16 cellular contexts compared by ENCODE assay signal in genomic region chr18:26479686-26480079, GRCh38.
DNase-seq lines count a peak whose midpoint lies in the region; TF ChIP-seq lines count a peak whose summit lies in the region.
"Had no signal": no experiment of that assay in that cellular context is flagged by ENCODE, and none has a peak within 500 bp of the region (broad histone marks: within the 10 kb centered on the region; RNA-seq: fewer than 3 reads in every experiment).

No MANE protein-coding gene starts in this region.

- H3K4me1 Mint-ChIP-seq in activated CD4-positive, alpha-beta memory T cell treated with anti-CD3 and anti-CD28 coated beads for 36 hours (ENCODE audit: low read depth): no peaks in the 10 kb centered on the region
- H3K4me1 Mint-ChIP-seq: natural killer cell had no signal

- peaks cover 6% of the 10 kb centered on the region for H3K36me3 ChIP-seq in suprapubic skin

- H3K27ac ChIP-seq in suprapubic skin: peak overlapping the region; percentile 14
- H3K27ac ChIP-seq: cardiac muscle cell had no signal

- no peaks in the 10 kb centered on the region for H3K36me3 Mint-ChIP-seq in activated CD4-positive, alpha-beta memory T cell treated with anti-CD3 and anti-CD28 coated beads for 36 hours
- H3K36me3 Mint-ChIP-seq: natural killer cell had no signal

- H3K27me3 Mint-ChIP-seq in activated CD4-positive, alpha-beta memory T cell treated with anti-CD3 and anti-CD28 coated beads for 36 hours: no peaks in the 10 kb centered on the region
- H3K27me3 Mint-ChIP-seq: CD4-positive, alpha-beta T cell had no signal

- H3K27me3 ChIP-seq in suprapubic skin: no peaks in the 10 kb centered on the region
- H3K27me3 ChIP-seq: cardiac muscle cell had no signal

- no peak overlapping the region for H3K4me3 ChIP-seq in suprapubic skin
- H3K4me3 ChIP-seq: cardiac muscle cell had no signal

- intact Hi-C loops in activated CD4-positive, alpha-beta memory T cell treated with anti-CD3 and anti-CD28 coated beads for 36 hours (cut with micrococcal nuclease): no loop called here

- H3K4me3 Mint-ChIP-seq in activated CD4-positive, alpha-beta memory T cell treated with anti-CD3 and anti-CD28 coated beads for 36 hours: no peak overlapping the region
- H3K4me3 Mint-ChIP-seq: CD4-positive, alpha-beta T cell; natural killer cell had no signal

- TF ChIP-seq EP300 in suprapubic skin (IDR thresholded peaks at IDR 0.05): no peak

- no peak for TF ChIP-seq CTCF in suprapubic skin (IDR thresholded peaks at IDR 0.05)

- 59% methylated on average over 6 of the region's 6 CpGs for WGBS in suprapubic skin

- H3K9me3 Mint-ChIP-seq in activated CD4-positive, alpha-beta memory T cell treated with anti-CD3 and anti-CD28 coated beads for 36 hours: no peaks in the 10 kb centered on the region
- H3K9me3 Mint-ChIP-seq: CD4-positive, alpha-beta T cell; natural killer cell had no signal

- no peak for TF ChIP-seq POLR2A in suprapubic skin (IDR thresholded peaks at IDR 0.05)

- no peaks in the 10 kb centered on the region for H3K9me3 ChIP-seq in suprapubic skin

- peaks cover 6% of the 10 kb centered on the region for H3K4me1 ChIP-seq in suprapubic skin

- no peak overlapping the region for H3K27ac Mint-ChIP-seq in activated CD4-positive, alpha-beta memory T cell treated with anti-CD3 and anti-CD28 coated beads for 36 hours
- H3K27ac Mint-ChIP-seq: CD4-positive, alpha-beta T cell; natural killer cell had no signal

- DNase-seq in GM03348 (ENCODE audit: low spot score) (peak; percentile 61), amniotic epithelial cell (ENCODE audit: low read depth) (peak; percentile 37), glomerular visceral epithelial cell (ENCODE audit: extremely low spot score) (peak; percentile 36), suprapubic skin (ENCODE audit: low spot score in 2 of 2) (no peak), DMS153 (lab: John Stamatoyannopoulos, UW) (no peak), activated T-cell treated with anti-CD3 and anti-CD28 coated beads for 4 hours (no peak)
- DNase-seq in stimulated activated CD4-positive, alpha-beta T cell treated with anti-CD3 and anti-CD28 coated beads, Interleukin-1b, Interleukin-23, amount 100 ng/mL, for 48 hours: no peak
- DNase-seq in activated CD4-positive, alpha-beta memory T cell treated with anti-CD3 and anti-CD28 coated beads for 36 hours: no peak
- DNase-seq: activated T-cell treated with anti-CD3 and anti-CD28 coated beads, Interleukin-2, amount 50 U/mL, for 48 hours; CD4-positive, alpha-beta T cell; natural killer cell; NCI-H1105; NCI-H510A treated with DMSO at 0.1 percent for 48 hours; SHP77; small intestine had no signal

- CTCF ChIA-PET in activated CD4-positive, alpha-beta memory T cell treated with anti-CD3 and anti-CD28 coated beads for 36 hours (lab: Charles Lee): no interaction called here

- POLR2A ChIA-PET in activated CD4-positive, alpha-beta memory T cell treated with anti-CD3 and anti-CD28 coated beads for 36 hours (lab: Charles Lee): no interaction called here

Comparison
In these comparisons a context has a peak if more than half of its experiments do, and no peak if none do; other contexts are left out.
1. DNase-seq: peak in GM03348 (single experiment), amniotic epithelial cell (single experiment) and glomerular visceral epithelial cell (single experiment); none in suprapubic skin (0 of 2), DMS153 (single experiment), stimulated activated CD4-positive, alpha-beta T cell treated with anti-CD3 and anti-CD28 coated beads, Interleukin-1b, Interleukin-23, amount 100 ng/mL, for 48 hours (single experiment), activated T-cell treated with anti-CD3 and anti-CD28 coated beads for 4 hours (single experiment) and activated CD4-positive, alpha-beta memory T cell treated with anti-CD3 and anti-CD28 coated beads for 36 hours (single experiment).